In the genomic region with DNA sequence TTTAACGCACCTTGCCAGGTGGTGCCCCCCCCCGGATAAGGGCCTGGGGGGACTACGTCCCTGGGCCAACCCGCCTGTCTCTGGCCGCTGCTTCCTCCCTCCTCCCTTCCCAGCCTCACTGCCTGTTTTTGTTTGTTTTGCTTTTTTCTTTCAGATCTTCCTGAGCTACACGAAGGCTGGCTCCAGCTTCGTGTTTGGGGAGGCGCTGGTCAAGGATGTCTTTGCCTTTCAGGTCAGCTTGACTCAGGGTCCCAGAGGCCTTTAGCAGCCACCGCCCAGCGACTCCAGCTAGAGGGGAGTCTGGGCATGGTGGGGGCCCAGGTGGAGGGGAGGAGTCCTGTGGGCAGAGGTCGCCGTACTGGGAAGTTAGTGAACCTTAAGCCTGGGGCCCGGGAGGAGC, we compare ENCODE assay signal across 2 cellular contexts.
TF ChIP-seq lines count a peak whose summit lies in the region.

No MANE protein-coding gene starts in this region.

TF ChIP-seq in H1, 55 proteins besides CTCF, POLR2A, EP300 and RAD21:
- TF ChIP-seq BCL11A (IDR thresholded peaks at IDR 0.05; ENCODE audit: low read depth in 2 of 2, low read length in 2 of 2), result no peak
- TF ChIP-seq ZNF274 (IDR thresholded peaks at IDR 0.05; ENCODE audit: borderline replicate concordance, extremely low read depth, low read length), result no peak

TF ChIP-seq in SK-N-SH, 30 proteins besides CTCF, POLR2A, EP300 and RAD21:
- TF ChIP-seq SMC3 (IDR thresholded peaks at IDR 0.05; ENCODE audit: low read depth, low read length) (no peak), RXRA (IDR thresholded peaks at IDR 0.05; ENCODE audit: borderline replicate concordance, low read depth) (no peak), RCOR1 (IDR thresholded peaks at IDR 0.05; ENCODE audit: low read length) (no peak), YY1 (IDR thresholded peaks at IDR 0.05; ENCODE audit: low read depth) (no peak), JUND (IDR thresholded peaks at IDR 0.05) (no peak), GABPA (IDR thresholded peaks at IDR 0.05; ENCODE audit: low read depth) (no peak), POLR2AphosphoS5 (IDR thresholded peaks at IDR 0.05; ENCODE audit: low read depth, low read length) (no peak), FOXJ3 (CRISPR knock-in tag; IDR thresholded peaks at IDR 0.05) (no peak)
- TF ChIP-seq, protein P1, sequence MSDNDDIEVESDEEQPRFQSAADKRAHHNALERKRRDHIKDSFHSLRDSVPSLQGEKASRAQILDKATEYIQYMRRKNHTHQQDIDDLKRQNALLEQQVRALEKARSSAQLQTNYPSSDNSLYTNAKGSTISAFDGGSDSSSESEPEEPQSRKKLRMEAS (IDR thresholded peaks at IDR 0.05; ENCODE audit: low read depth), result no peak
- TF ChIP-seq, protein P2, sequence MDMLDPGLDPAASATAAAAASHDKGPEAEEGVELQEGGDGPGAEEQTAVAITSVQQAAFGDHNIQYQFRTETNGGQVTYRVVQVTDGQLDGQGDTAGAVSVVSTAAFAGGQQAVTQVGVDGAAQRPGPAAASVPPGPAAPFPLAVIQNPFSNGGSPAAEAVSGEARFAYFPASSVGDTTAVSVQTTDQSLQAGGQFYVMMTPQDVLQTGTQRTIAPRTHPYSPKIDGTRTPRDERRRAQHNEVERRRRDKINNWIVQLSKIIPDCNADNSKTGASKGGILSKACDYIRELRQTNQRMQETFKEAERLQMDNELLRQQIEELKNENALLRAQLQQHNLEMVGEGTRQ (IDR thresholded peaks at IDR 0.05; ENCODE audit: borderline replicate concordance, low read depth, low read length), result no peak
- TF ChIP-seq, protein P3, sequence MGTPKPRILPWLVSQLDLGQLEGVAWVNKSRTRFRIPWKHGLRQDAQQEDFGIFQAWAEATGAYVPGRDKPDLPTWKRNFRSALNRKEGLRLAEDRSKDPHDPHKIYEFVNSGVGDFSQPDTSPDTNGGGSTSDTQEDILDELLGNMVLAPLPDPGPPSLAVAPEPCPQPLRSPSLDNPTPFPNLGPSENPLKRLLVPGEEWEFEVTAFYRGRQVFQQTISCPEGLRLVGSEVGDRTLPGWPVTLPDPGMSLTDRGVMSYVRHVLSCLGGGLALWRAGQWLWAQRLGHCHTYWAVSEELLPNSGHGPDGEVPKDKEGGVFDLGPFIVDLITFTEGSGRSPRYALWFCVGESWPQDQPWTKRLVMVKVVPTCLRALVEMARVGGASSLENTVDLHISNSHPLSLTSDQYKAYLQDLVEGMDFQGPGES (IDR thresholded peaks at IDR 0.05; ENCODE audit: low read depth, low read length), result no peak
